In the genomic region with DNA sequence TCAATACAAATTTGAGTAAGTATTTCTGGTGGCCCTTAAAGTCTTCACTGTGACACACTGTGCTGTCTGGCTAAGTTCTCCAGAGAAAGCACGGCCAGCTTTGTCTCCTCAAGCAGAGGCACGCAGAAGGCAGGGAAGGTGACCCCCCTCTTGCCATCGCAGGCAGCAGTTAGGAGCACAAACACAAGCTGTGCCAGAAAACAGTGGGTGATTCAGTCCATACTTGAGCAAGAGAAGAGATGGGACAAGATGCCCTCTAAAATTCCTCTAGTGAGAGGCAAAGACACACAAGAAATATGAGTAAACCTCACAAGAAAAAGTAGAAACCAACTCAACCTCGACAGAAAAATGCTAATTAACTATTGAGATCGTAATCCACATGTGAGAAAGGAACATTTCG, we compare ENCODE assay signal across 18 cellular contexts. TPM values are rescaled to one million over a fixed set of nuclear protein-coding genes. Genes with fewer than 3 reads are reported as not detected.
DNase-seq lines count a peak whose midpoint lies in the region; ATAC-seq and TF ChIP-seq lines count a peak whose summit lies in the region.
"Had no signal": no experiment of that assay in that cellular context is flagged by ENCODE, and none has a peak within 500 bp of the region (broad histone marks: within the 10 kb centered on the region; RNA-seq: fewer than 3 reads in every experiment).

No MANE protein-coding gene starts in this region.

- peaks cover 14 to 51% (median 28%) of the 10 kb centered on the region in 3 experiments; a peak in 6 of 7 replicates for H3K36me3 Mint-ChIP-seq in H9 (ENCODE audit: insufficient read depth in 1 of 3, low read depth in 3 of 3)
- H3K36me3 Mint-ChIP-seq in stimulated activated memory B cell treated with anti-CD40 and anti-IgM and Interleukin-4, amounts not matched to agents 10 μg/mL and 1 μg/mL and 100 μg/mL, for 72 hours = peaks cover 53% of the 10 kb centered on the region

- H4K8ac ChIP-seq in H9 (replicated peaks; ENCODE audit: insufficient read length, low read depth, low read length) = no peak overlapping the region

- no peaks in the 10 kb centered on the region for H3K27me3 ChIP-seq in H9 (ENCODE audit: insufficient read depth, low read length)
- H3K27me3 ChIP-seq in prostate gland (replicated peaks; ENCODE audit: insufficient read depth) = no peaks in the 10 kb centered on the region

- no peak overlapping the region for H2AK5ac ChIP-seq in H9 (ENCODE audit: insufficient read length, low read length)

- H3K4me1 ChIP-seq in H9 (ENCODE audit: insufficient read depth, low read length) (no peaks in the 10 kb centered on the region), prostate gland (replicated peaks) (no peaks in the 10 kb centered on the region)

- TF ChIP-seq CTCF in H9 (conservative IDR thresholded peaks at IDR 0.05) = no peak
- no peak for TF ChIP-seq CTCF in prostate gland (IDR thresholded peaks at IDR 0.05)

- H3K27ac Mint-ChIP-seq in H9 = peak overlapping the region in 2 of 3 experiments; percentile 62 to 82; a peak in 3 of 7 replicates
- H3K27ac Mint-ChIP-seq in stimulated activated memory B cell treated with anti-CD40 and anti-IgM and Interleukin-4, amounts not matched to agents 10 μg/mL and 1 μg/mL and 100 μg/mL, for 72 hours = no peak overlapping the region
- H3K27ac Mint-ChIP-seq: HFFc6 had no signal

- H3K9me3 Mint-ChIP-seq in H9 = no peaks in the 10 kb centered on the region
- no peaks in the 10 kb centered on the region for H3K9me3 Mint-ChIP-seq in stimulated activated memory B cell treated with anti-CD40 and anti-IgM and Interleukin-4, amounts not matched to agents 10 μg/mL and 1 μg/mL and 100 μg/mL, for 72 hours
- H3K9me3 Mint-ChIP-seq: HFFc6 had no signal

- no peaks in the 10 kb centered on the region for H3K27me3 Mint-ChIP-seq in H9 (ENCODE audit: low read depth)
- H3K27me3 Mint-ChIP-seq in stimulated activated memory B cell treated with anti-CD40 and anti-IgM and Interleukin-4, amounts not matched to agents 10 μg/mL and 1 μg/mL and 100 μg/mL, for 72 hours = no peaks in the 10 kb centered on the region

- H3K18ac ChIP-seq in H9 (ENCODE audit: insufficient read length, low read depth, low read length) = no peak overlapping the region

- H3K4ac ChIP-seq in H9 (ENCODE audit: low read depth, low read length) = no peak overlapping the region

- H3K56ac ChIP-seq in H9 (ENCODE audit: insufficient read length, low read depth, low read length) = no peak overlapping the region

- no peak overlapping the region for H3K9ac ChIP-seq in H9 (ENCODE audit: extremely low read depth, insufficient read length, low read length)

- no peak for TF ChIP-seq POLR2A in prostate gland (IDR thresholded peaks at IDR 0.05)

- intact Hi-C loops in prostate gland (cut with DNase I) = no loop called here

- no peak overlapping the region for H3K4me3 Mint-ChIP-seq in H9
- no peak overlapping the region for H3K4me3 Mint-ChIP-seq in stimulated activated memory B cell treated with anti-CD40 and anti-IgM and Interleukin-4, amounts not matched to agents 10 μg/mL and 1 μg/mL and 100 μg/mL, for 72 hours
- H3K4me3 Mint-ChIP-seq: HFFc6 had no signal

- WGBS in H9 (ENCODE audit: extremely low coverage, insufficient read length, low lambda C conversion rate) = no CpG with 5 or more reads among the region's 6 CpGs
- 44% methylated on average over 6 of the region's 6 CpGs for WGBS in prostate gland

- H2BK20ac ChIP-seq in H9 (ENCODE audit: low read depth, low read length, poor library complexity, severe bottlenecking) = no peak overlapping the region

- H4K91ac ChIP-seq in H9 (ENCODE audit: insufficient read length, low read depth, low read length) = no peak overlapping the region

- no peak overlapping the region for H3K14ac ChIP-seq in H9 (ENCODE audit: insufficient read depth, low read length)

- H3K9me3 ChIP-seq in H9 (ENCODE audit: control insufficient read depth, low read depth, low read length) (no peaks in the 10 kb centered on the region), prostate gland (no peaks in the 10 kb centered on the region)

- H4K20me1 ChIP-seq in H9 (ENCODE audit: control insufficient read depth, insufficient read depth, insufficient read length) = no peaks in the 10 kb centered on the region

- no peaks in the 10 kb centered on the region for H3K23me2 ChIP-seq in H9 (ENCODE audit: insufficient read length, low read depth, low read length, poor library complexity, severe bottlenecking)

- H3K27ac ChIP-seq in H9 (ENCODE audit: insufficient read length, low read depth, low read length) (no peak overlapping the region), prostate gland (peak overlapping the region in 1 of 2 donors; percentile 15)
- H3K27ac ChIP-seq: C4-2B, HL-60 had no signal

- no peak overlapping the region for H2BK5ac ChIP-seq in H9 (ENCODE audit: insufficient read length, low read length)

- no peak overlapping the region for H3K4me3 ChIP-seq in prostate gland

- no peak overlapping the region for H4K5ac ChIP-seq in H9 (ENCODE audit: insufficient read length, low read depth, low read length)

- H3K79me2 ChIP-seq in H9 (ENCODE audit: insufficient read depth, low read length) = no peaks in the 10 kb centered on the region

- no peak overlapping the region for H2BK12ac ChIP-seq in H9 (ENCODE audit: insufficient read length, low read depth, low read length)

- no peak overlapping the region for H2BK120ac ChIP-seq in H9 (ENCODE audit: low read depth, low read length, poor library complexity, severe bottlenecking)

- H2BK15ac ChIP-seq in H9 (ENCODE audit: low read depth, low read length) = no peak overlapping the region

- H2AFZ ChIP-seq in H9 (ENCODE audit: low read length) = no peak overlapping the region

- no peaks in the 10 kb centered on the region for H3K79me1 ChIP-seq in H9 (ENCODE audit: insufficient read depth, low read depth, low read length, poor library complexity, severe bottlenecking)

- no peak for DNase-seq in H9
- peak; percentile 56 for DNase-seq in amniotic epithelial cell (ENCODE audit: low read depth)
- DNase-seq in fibroblast of gingiva (ENCODE audit: low read depth) = peak; percentile 24
- peak; percentile 47 for DNase-seq in prostate gland (ENCODE audit: low spot score)
- DNase-seq in activated effector memory CD4-positive, alpha-beta T cell treated with anti-CD3 and anti-CD28 coated beads, Interleukin-2, amount 50 U/mL, for 16 hours = no peak
- no peak for DNase-seq in islet precursor cell
- DNase-seq: ACHN, DMS79, HFFc6, IMR-90, NCI-H1417 treated with DMSO at 0.1 percent for 48 hours, NCI-H1930, NCI-H345, NCI-H524 treated with DMSO at 0.1 percent for 48 hours had no signal

- H3T11ph ChIP-seq in H9 (ENCODE audit: low read length) = no peak overlapping the region

- H3K4me1 Mint-ChIP-seq in H9 = no peaks in the 10 kb centered on the region
- no peaks in the 10 kb centered on the region for H3K4me1 Mint-ChIP-seq in stimulated activated memory B cell treated with anti-CD40 and anti-IgM and Interleukin-4, amounts not matched to agents 10 μg/mL and 1 μg/mL and 100 μg/mL, for 72 hours

- no peak overlapping the region for H3K4me2 ChIP-seq in H9 (ENCODE audit: insufficient read depth, insufficient read length, low read length)

- no peak overlapping the region for H3K23ac ChIP-seq in H9 (ENCODE audit: insufficient read length, low read depth, low read length)

- no peaks in the 10 kb centered on the region for H3K36me3 ChIP-seq in prostate gland

- no peak for ATAC-seq in HG02759 (IDR thresholded peaks at IDR 0.05; ENCODE audit: unreplicated experiment)
- no peak for ATAC-seq in stimulated activated memory B cell treated with anti-CD40 and anti-IgM and Interleukin-4, amounts not matched to agents 10 μg/mL and 1 μg/mL and 100 μg/mL, for 72 hours

RNA-seq across cellular contexts. Expression of a gene that starts 9.8 kb away (rescaled TPM):
- total RNA-seq in H9 (2021) (12.5 and 13.7 TPM in 2 replicates), prostate gland (10 to 100 TPM; 18.2 to 41.4 TPM)

RNA-seq across cellular contexts. Expression of a gene that starts 10.2 kb away (rescaled TPM):
- 42.1 and 45.6 TPM in 2 replicates for total RNA-seq in H9 (2021)
- 10 to 100 TPM; 20.2 to 25.9 TPM for total RNA-seq in prostate gland

RNA-seq across cellular contexts. Expression of a gene that starts 51.7 kb away (rescaled TPM):
- total RNA-seq in H9 (2021) = 74.4 and 75.1 TPM in 2 replicates
- 10 to 100 TPM; 56.4 to 58.5 TPM for total RNA-seq in prostate gland

Comparison
In these comparisons a context has a peak if more than half of its experiments do, and no peak if none do; other contexts are left out.
1. DNase-seq: peak in amniotic epithelial cell (single experiment), fibroblast of gingiva (single experiment) and prostate gland (single experiment); none in H9 (single experiment), activated effector memory CD4-positive, alpha-beta T cell treated with anti-CD3 and anti-CD28 coated beads, Interleukin-2, amount 50 U/mL, for 16 hours (single experiment) and islet precursor cell (single experiment).